Comparison of ENCODE assay signal across 8 cellular contexts in the genomic region with DNA sequence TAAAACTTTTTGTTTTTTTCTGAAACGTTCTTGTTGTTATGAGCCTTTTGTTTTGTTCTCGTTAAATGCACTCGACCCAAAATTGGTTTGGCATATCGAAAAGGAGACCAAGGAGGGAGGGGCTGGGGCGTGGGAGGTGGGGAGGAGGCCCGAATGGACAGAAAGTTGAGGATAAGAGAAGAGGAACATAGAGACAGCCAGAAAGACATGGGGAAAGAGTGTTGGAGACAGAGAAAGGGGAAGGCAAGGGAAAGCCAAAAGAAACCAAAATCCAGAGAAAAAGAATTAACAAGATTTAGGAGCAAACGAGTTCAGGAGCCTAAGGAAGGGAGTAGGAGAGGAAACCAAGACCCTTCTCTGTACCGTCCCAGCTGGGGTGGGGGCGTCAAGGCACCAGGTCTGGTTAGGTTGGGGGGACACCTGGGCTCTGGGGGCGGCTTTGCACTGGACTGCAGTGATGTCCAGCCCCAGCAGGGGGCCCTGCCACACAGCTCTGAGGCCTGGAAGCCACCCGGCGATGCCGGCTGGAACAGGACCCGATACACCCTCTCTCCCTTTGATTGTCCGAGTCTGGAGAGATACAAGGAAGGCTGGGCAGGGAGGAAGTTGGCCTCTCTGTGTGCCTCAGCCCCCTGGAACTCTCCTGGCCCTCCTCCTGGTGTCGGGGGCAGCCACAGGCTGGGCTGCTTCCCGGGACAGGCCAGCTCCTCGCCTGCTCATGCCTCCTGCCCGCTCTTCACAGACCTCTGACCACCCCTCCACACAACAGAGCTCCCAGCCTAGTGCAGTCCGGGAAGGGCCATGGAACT. TPM values are rescaled to one million over a fixed set of nuclear protein-coding genes. Genes with fewer than 3 reads are reported as not detected.
A peak's percentile ranks its signal among the peaks of the same experiment; 100 is the strongest.
DNase-seq lines count a peak whose midpoint lies in the region; ATAC-seq, FAIRE-seq and TF ChIP-seq lines count a peak whose summit lies in the region.

No MANE protein-coding gene starts in this region.

- no peak overlapping the region for H3K27ac ChIP-seq in 22Rv1
- H3K27ac ChIP-seq in Panc1 (ENCODE audit: low read length), result peak overlapping the region; percentile 44; the same call in 1 of the 2 replicates
- H3K27ac ChIP-seq in neural cell (ENCODE audit: low read length), result no peak overlapping the region
- H3K27ac ChIP-seq in tibial artery, result peak overlapping the region; percentile 3 to 59

- H3K36me3 Mint-ChIP-seq in activated naive CD4-positive, alpha-beta T cell treated with anti-CD3 and anti-CD28 coated beads, Interleukin-2, amount 50 U/mL, for 24 hours, result no peaks in the 10 kb centered on the region

- in situ Hi-C loops in Panc1 (cut with HindIII; ENCODE audit: low pct_unique_long_range_greater_than_20kb, low sequenced_read_pairs), result no loop called here

- no peak overlapping the region for H3K9ac ChIP-seq in neural cell (ENCODE audit: low read length)

- H3K4me1 Mint-ChIP-seq in activated naive CD4-positive, alpha-beta T cell treated with anti-CD3 and anti-CD28 coated beads, Interleukin-2, amount 50 U/mL, for 24 hours, result peaks cover 46% of the 10 kb centered on the region

- H3K4me3 Mint-ChIP-seq in activated naive CD4-positive, alpha-beta T cell treated with anti-CD3 and anti-CD28 coated beads, Interleukin-2, amount 50 U/mL, for 24 hours, result peak overlapping the region; percentile 49

- H3K9me3 Mint-ChIP-seq in activated naive CD4-positive, alpha-beta T cell treated with anti-CD3 and anti-CD28 coated beads, Interleukin-2, amount 50 U/mL, for 24 hours, result no peaks in the 10 kb centered on the region

- no peak for FAIRE-seq in frontal cortex (lab: Jason Lieb, UNC)

- H3K9me2 ChIP-seq in neural cell (ENCODE audit: insufficient read depth, low read length), result no peaks in the 10 kb centered on the region

- H3K9me3 ChIP-seq in Panc1 (ENCODE audit: control insufficient read depth, insufficient read depth, low read depth, low read length) (no peaks in the 10 kb centered on the region), neural cell (ENCODE audit: low read length) (no peaks in the 10 kb centered on the region), tibial artery (no peaks in the 10 kb centered on the region)

- no peak for TF ChIP-seq EP300 in neural cell (conservative IDR thresholded peaks at IDR 0.05; ENCODE audit: poor library complexity, severe bottlenecking)

- H3K36me3 ChIP-seq in Panc1 (ENCODE audit: control insufficient read depth, insufficient read depth, low read length), result no peaks in the 10 kb centered on the region
- no peaks in the 10 kb centered on the region for H3K36me3 ChIP-seq in neural cell (ENCODE audit: insufficient read depth, low read length)
- peaks cover 0 to 12% (median 4%) of the 10 kb centered on the region in 3 donors for H3K36me3 ChIP-seq in tibial artery

- H3K4me1 ChIP-seq in Panc1 (ENCODE audit: control insufficient read depth, insufficient read depth, low read length), result peaks cover 19% of the 10 kb centered on the region
- peaks cover 0 to 28% (median 26%) of the 10 kb centered on the region in 4 donors for H3K4me1 ChIP-seq in tibial artery

- H3K4me3 ChIP-seq in Panc1 (ENCODE audit: low read depth in 2 of 2, low read length in 2 of 2), result no peak overlapping the region
- no peak overlapping the region for H3K4me3 ChIP-seq in neural cell (ENCODE audit: low read length)
- H3K4me3 ChIP-seq in tibial artery, result peak overlapping the region in 1 of 2 donors; percentile 0

- H3K79me2 ChIP-seq in neural cell (replicated peaks; ENCODE audit: insufficient read depth, low read length), result no peaks in the 10 kb centered on the region

- H3K4me2 ChIP-seq in neural cell (ENCODE audit: low read length), result no peak overlapping the region

- H3F3A ChIP-seq in neural cell (ENCODE audit: insufficient read depth, low read length, poor library complexity, severe bottlenecking), result no peaks in the 10 kb centered on the region

- no peak overlapping the region for H2AFZ ChIP-seq in neural cell (ENCODE audit: low read depth, low read length)

- peak; percentile 89 for ATAC-seq in Panc1

- DNase-seq in Panc1 (ENCODE audit: low read depth, low spot score) (no peak), frontal cortex (ENCODE audit: low spot score in 2 of 2) (peak; percentile 77 to 86), tibial artery (peak; percentile 74 to 85), GF-D8 (lab: John Stamatoyannopoulos, UW) (no peak)

- peak; percentile 38 for TF ChIP-seq RAD21 in neural cell (conservative IDR thresholded peaks at IDR 0.05)

- CTCF ChIA-PET in Panc1 (lab: Charles Lee), result interaction anchor here (0.5 to 1.3 kb wide), 4 partner anchors 11 to 206 kb away, joined by 4 to 15 read pairs (median 8); partner anchors contain the start of genes ASF1B and PRKACA

- no TSS peak for BruUV-seq in Panc1 (replicated peaks; lab: Mats Ljungman, UMichigan)

- H4K20me1 ChIP-seq in neural cell (ENCODE audit: insufficient read depth), result no peaks in the 10 kb centered on the region

- POLR2A ChIA-PET in Panc1 (lab: Charles Lee), result interaction anchor here (0.7 to 0.9 kb wide), 2 partner anchors 12 to 257 kb away, joined by 3 to 8 read pairs; partner anchors contain the start of gene ASF1B

- TF ChIP-seq CTCF in 22Rv1 (IDR thresholded peaks at IDR 0.05), result peak; percentile 73
- TF ChIP-seq CTCF in GM12872 (IDR thresholded peaks at IDR 0.05; ENCODE audit: insufficient read depth, low read depth, low read length), result peak; percentile 86
- TF ChIP-seq CTCF in Panc1 (IDR thresholded peaks at IDR 0.05), result peak; percentile 89
- TF ChIP-seq CTCF in neural cell (IDR thresholded peaks at IDR 0.05; ENCODE audit: poor library complexity, severe bottlenecking), result peak; percentile 41
- TF ChIP-seq CTCF in tibial artery (IDR thresholded peaks at IDR 0.05), result peak; percentile 81 to 88

- intact Hi-C loops in Panc1 (cut with micrococcal nuclease; ENCODE audit: unreplicated experiment), result no loop called here
- intact Hi-C loops in tibial artery (cut with DNase I; ENCODE audit: low total_unique reads), result loop anchor here (5.0 to 10.0 kb wide), 4 partner anchors 199 to 327 kb away; partner anchors contain the start of gene PTGER1

- peak overlapping the region; percentile 96 for H3K27ac Mint-ChIP-seq in activated naive CD4-positive, alpha-beta T cell treated with anti-CD3 and anti-CD28 coated beads, Interleukin-2, amount 50 U/mL, for 24 hours

- H3K27me3 Mint-ChIP-seq in activated naive CD4-positive, alpha-beta T cell treated with anti-CD3 and anti-CD28 coated beads, Interleukin-2, amount 50 U/mL, for 24 hours, result no peaks in the 10 kb centered on the region

- no peaks in the 10 kb centered on the region for H3K27me3 ChIP-seq in Panc1 (ENCODE audit: control insufficient read depth, insufficient read depth, low read length)
- no peaks in the 10 kb centered on the region for H3K27me3 ChIP-seq in neural cell (ENCODE audit: insufficient read depth, low read depth, low read length)
- no peaks in the 10 kb centered on the region for H3K27me3 ChIP-seq in tibial artery

TF ChIP-seq in neural cell, 6 proteins besides CTCF, POLR2A, EP300 and RAD21:
- TF ChIP-seq POLR2AphosphoS5 (IDR thresholded peaks at IDR 0.05), result no peak
- no peak for TF ChIP-seq REST (IDR thresholded peaks at IDR 0.05; ENCODE audit: borderline replicate concordance)
- peak; percentile 46 for TF ChIP-seq SMC3 (conservative IDR thresholded peaks at IDR 0.05; ENCODE audit: poor library complexity)
- no peak for TF ChIP-seq MXI1 (conservative IDR thresholded peaks at IDR 0.05; ENCODE audit: poor library complexity, severe bottlenecking)
- no peak for TF ChIP-seq TAF1 (IDR thresholded peaks at IDR 0.05; ENCODE audit: low read depth)

RNA-seq across cellular contexts. Expression of gene ASF1B, which starts 11.6 kb away (rescaled TPM):
- total RNA-seq in Panc1 (2021; ENCODE audit: unreplicated experiment) (35.4 TPM), frontal cortex (1.2 TPM)
- 35.0 TPM for polyA plus RNA-seq in Panc1 (2012; ENCODE audit: insufficient read length)
- polyA plus RNA-seq in neural cell, result 0.32 and 0.34 TPM in 2 replicates
- polyA minus RNA-seq in neural cell, result not detected in 2 replicates

RNA-seq across cellular contexts. Expression of gene PRKACA, which starts 30.4 kb away (rescaled TPM):
- total RNA-seq in Panc1 (2021; ENCODE audit: unreplicated experiment) (70.8 TPM), frontal cortex (22.0 TPM)
- 50.7 TPM for polyA plus RNA-seq in Panc1 (2012; ENCODE audit: insufficient read length)
- polyA plus RNA-seq in neural cell, result 11.7 and 28.1 TPM in 2 replicates
- 40.2 and 45.8 TPM in 2 replicates for polyA minus RNA-seq in neural cell

RNA-seq across cellular contexts. Expression of gene SAMD1, which starts 57.5 kb away (rescaled TPM):
- total RNA-seq in Panc1 (2021; ENCODE audit: unreplicated experiment) (82.0 TPM), frontal cortex (43.2 TPM)
- 73.2 TPM for polyA plus RNA-seq in Panc1 (2012; ENCODE audit: insufficient read length)
- 32.4 and 38.1 TPM in 2 replicates for polyA plus RNA-seq in neural cell
- polyA minus RNA-seq in neural cell, result 41.6 and 47.7 TPM in 2 replicates

RNA-seq across cellular contexts. Expression of gene ADGRL1, which starts 58.0 kb away (rescaled TPM):
- total RNA-seq in Panc1 (2021; ENCODE audit: unreplicated experiment) (37.7 TPM), frontal cortex (41.6 TPM)
- 36.2 TPM for polyA plus RNA-seq in Panc1 (2012; ENCODE audit: insufficient read length)
- 22.2 and 28.5 TPM in 2 replicates for polyA plus RNA-seq in neural cell
- polyA minus RNA-seq in neural cell, result 90.3 and 92.8 TPM in 2 replicates

Comparison
In these comparisons a context has a peak if more than half of its experiments do, and no peak if none do; other contexts are left out.
1. H3K27ac ChIP-seq: peak in Panc1 (single experiment) and tibial artery (2 of 2); none in 22Rv1 (single experiment) and neural cell (single experiment).
2. DNase-seq: peak in frontal cortex (2 of 2) and tibial artery (2 of 2); none in Panc1 (single experiment) and GF-D8 (single experiment).
3. RNA of gene ASF1B, which starts 11.6 kb away (total RNA-seq): 35.4 TPM in Panc1 (single experiment); 1.2 TPM in frontal cortex (single experiment); every median in the first group is over 10 times any median in the second.
4. Peak in every context shown above with its lines, with median percentiles within 50 percentile points of each other: CTCF ChIP-seq.